ENCODE assay signal across 1 cellular context in the genomic region with DNA sequence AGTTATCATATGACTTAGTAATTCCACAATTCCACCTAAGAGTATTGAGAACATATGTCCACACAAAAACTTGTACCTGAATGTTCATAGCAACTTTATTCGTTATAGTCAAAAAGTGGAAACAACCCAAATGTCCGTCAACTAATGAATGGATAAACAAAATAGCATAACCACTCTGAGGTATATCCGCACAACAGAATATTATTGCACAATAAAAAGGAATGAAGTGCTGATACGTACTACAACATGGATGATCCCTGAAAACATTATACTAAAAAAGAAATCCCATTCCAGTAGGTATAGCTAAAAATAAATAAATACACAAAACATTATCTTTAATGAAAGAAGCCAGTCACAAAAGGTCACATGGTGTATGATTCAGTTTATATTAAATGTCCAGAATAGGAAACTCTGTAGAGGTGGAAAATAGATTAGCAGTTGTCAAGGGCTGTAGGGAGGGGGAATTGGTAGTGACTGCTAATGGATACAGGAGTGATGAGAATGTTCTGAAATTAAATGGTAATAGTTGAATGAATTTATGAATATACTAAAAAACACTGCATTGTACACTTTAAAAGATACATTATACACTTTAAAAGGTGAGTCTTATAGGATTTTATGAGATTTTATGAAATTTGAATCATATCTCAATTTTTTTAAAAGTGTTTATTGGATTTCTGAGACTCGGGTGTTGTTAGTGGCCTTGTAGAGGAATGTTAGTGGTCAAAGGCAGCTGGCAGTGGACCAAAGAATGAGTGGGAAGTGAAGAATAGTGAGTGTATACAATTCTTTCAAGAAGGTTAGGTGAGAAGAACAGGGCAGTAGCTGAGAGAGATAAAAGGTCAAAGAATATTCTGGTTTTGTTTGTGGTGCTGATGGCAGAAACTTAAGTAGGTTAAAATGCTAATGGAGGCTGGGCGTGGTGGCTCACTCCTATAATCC.
TF ChIP-seq lines count a peak whose summit lies in the region.

No MANE protein-coding gene starts in this region.

TF ChIP-seq in K562, 482 proteins besides CTCF, POLR2A, EP300 and RAD21 (continued from another document):
- TF ChIP-seq THRAP3 (IDR thresholded peaks at IDR 0.05; ENCODE audit: borderline replicate concordance), result no peak
